8 cellular contexts compared by ENCODE assay signal in genomic region chr7:142808802-142809583, GRCh38.
DNase-seq lines count a peak whose midpoint lies in the region; ATAC-seq and TF ChIP-seq lines count a peak whose summit lies in the region.

No MANE protein-coding gene starts in this region.

- ATAC-seq in GM18870 (IDR thresholded peaks at IDR 0.05; ENCODE audit: unreplicated experiment) (peak; percentile 91), HG02973 (IDR thresholded peaks at IDR 0.05; ENCODE audit: unreplicated experiment) (peak; percentile 89)

- TF ChIP-seq CTCF in astrocyte of the spinal cord (IDR thresholded peaks at IDR 0.05; ENCODE audit: low read depth, low read length) = no peak

- DNase-seq in T-helper 22 cell (ENCODE audit: low read depth) = peak; percentile 96
- DNase-seq in astrocyte of the spinal cord (ENCODE audit: low read depth, low spot score) = peak; percentile 37
- peak; percentile 77 to 93 (median 84) for DNase-seq in stimulated activated CD4-positive, alpha-beta T cell treated with anti-CD3 and anti-CD28 coated beads, Interleukin-1b, Interleukin-23, amount 100 ng/mL, for 24 hours (ENCODE audit: low read depth in 4 of 4, low spot score in 1 of 4)
- no peak for DNase-seq in NCI-H128 (lab: John Stamatoyannopoulos, UW; ENCODE audit: unreplicated experiment)
- no peak for DNase-seq in NCI-H2029 (lab: John Stamatoyannopoulos, UW)
- DNase-seq in NCI-H2029 treated with DMSO at 0.1 percent for 48 hours (lab: John Stamatoyannopoulos, UW) = no peak

- no peak overlapping the region for H3K4me3 ChIP-seq in astrocyte of the spinal cord (ENCODE audit: low read depth, low read length)

- in situ Hi-C loops in astrocyte of the spinal cord (cut with HindIII; ENCODE audit: low sequenced_read_pairs) = no loop called here

Comparison
In these comparisons a context has a peak if more than half of its experiments do, and no peak if none do; other contexts are left out.
1. DNase-seq: peak in T-helper 22 cell (single experiment), astrocyte of the spinal cord (single experiment) and stimulated activated CD4-positive, alpha-beta T cell treated with anti-CD3 and anti-CD28 coated beads, Interleukin-1b, Interleukin-23, amount 100 ng/mL, for 24 hours (4 of 4); none in NCI-H128 (single experiment), NCI-H2029 (single experiment) and NCI-H2029 treated with DMSO at 0.1 percent for 48 hours (single experiment).